16 cellular contexts compared by ENCODE assay signal in genomic region chr5:178527458-178528307, GRCh38.
DNase-seq lines count a peak whose midpoint lies in the region; ATAC-seq and TF ChIP-seq lines count a peak whose summit lies in the region.
"Had no signal": no experiment of that assay in that cellular context is flagged by ENCODE, and none has a peak within 500 bp of the region (broad histone marks: within the 10 kb centered on the region; RNA-seq: fewer than 3 reads in every experiment).

No MANE protein-coding gene starts in this region.

- peaks cover 23 to 34% of the 10 kb centered on the region in 2 experiments for H3K4me1 Mint-ChIP-seq in H9
- H3K4me1 Mint-ChIP-seq: CD4-positive, CD25-positive, alpha-beta regulatory T cell had no signal

- H3K27ac ChIP-seq in H9 (ENCODE audit: insufficient read length, low read depth, low read length) (no peak overlapping the region), heart right ventricle (peak overlapping the region; percentile 26 to 82 (median 72))
- H3K27ac ChIP-seq: KMS-11, right lobe of liver had no signal

- H3K27ac Mint-ChIP-seq in H9 = peak overlapping the region in 1 of 3 experiments; percentile 81; a peak in 2 of 7 replicates
- H3K27ac Mint-ChIP-seq: activated T-helper 2 cell treated with anti-CD3 and anti-CD28 coated beads, Interferon-gamma antibody, Interleukin-2, Interleukin-4, amounts not matched to agents 10 μg/mL and 5 μg/mL and 100 μg/mL, durations not matched to agents 14 hours and 24 hours and 36 hours; CD4-positive, CD25-positive, alpha-beta regulatory T cell; T-helper 2 cell treated with Interferon-gamma antibody and Interleukin-4, amounts not matched to agents 5 μg/mL and 100 μg/mL, for 36 hours had no signal

- H3K4me1 ChIP-seq in H9 (ENCODE audit: insufficient read depth, low read length) (no peaks in the 10 kb centered on the region), heart right ventricle (peaks cover 4 to 21% (median 15%) of the 10 kb centered on the region in 9 donors)
- H3K4me1 ChIP-seq: right lobe of liver had no signal

- H3K4ac ChIP-seq in H9 (ENCODE audit: low read depth, low read length) = no peak overlapping the region; the same call in 1 of the 2 replicates

- H3K23ac ChIP-seq in H9 (ENCODE audit: insufficient read length, low read depth, low read length) = no peak overlapping the region

- no peak overlapping the region for H3K4me3 Mint-ChIP-seq in H9
- H3K4me3 Mint-ChIP-seq: CD4-positive, CD25-positive, alpha-beta regulatory T cell; T-helper 2 cell treated with Interferon-gamma antibody and Interleukin-4, amounts not matched to agents 5 μg/mL and 100 μg/mL, for 36 hours had no signal

- no peak overlapping the region for H2AK5ac ChIP-seq in H9 (ENCODE audit: insufficient read length, low read length)

- in situ Hi-C loops in astrocyte of the spinal cord (cut with HindIII; ENCODE audit: low sequenced_read_pairs) = no loop called here
- in situ Hi-C loops in GM13977 (cut with MboI; ENCODE audit: low pct_unique_long_range_greater_than_20kb, low sequenced_read_pairs, unreplicated experiment) = no loop called here

- no peak overlapping the region for H2BK20ac ChIP-seq in H9 (ENCODE audit: low read depth, low read length, poor library complexity, severe bottlenecking)

- no peak overlapping the region for H3T11ph ChIP-seq in H9 (ENCODE audit: low read length)

- no peak overlapping the region for H3K9ac ChIP-seq in H9 (ENCODE audit: extremely low read depth, insufficient read length, low read length)
- H3K9ac ChIP-seq: KMS-11 had no signal

- no peak overlapping the region for H3K14ac ChIP-seq in H9 (ENCODE audit: insufficient read depth, low read length)

- no peak overlapping the region for H2BK12ac ChIP-seq in H9 (ENCODE audit: insufficient read length, low read depth, low read length)

- no peak overlapping the region for H2BK15ac ChIP-seq in H9 (ENCODE audit: low read depth, low read length)

- no peak overlapping the region for H2BK120ac ChIP-seq in H9 (ENCODE audit: low read depth, low read length, poor library complexity, severe bottlenecking)

- H3K27me3 Mint-ChIP-seq in H9 (ENCODE audit: low read depth) = no peaks in the 10 kb centered on the region; the same call in 1 of the 2 replicates
- H3K27me3 Mint-ChIP-seq: CD4-positive, CD25-positive, alpha-beta regulatory T cell had no signal

- H3K36me3 Mint-ChIP-seq in H9 (ENCODE audit: insufficient read depth in 1 of 3, low read depth in 3 of 3) = peaks cover 0 to 2% (median 0%) of the 10 kb centered on the region in 3 experiments; a peak in 2 of 7 replicates
- H3K36me3 Mint-ChIP-seq: CD4-positive, CD25-positive, alpha-beta regulatory T cell had no signal

- H3K4me2 ChIP-seq in H9 (ENCODE audit: insufficient read depth, insufficient read length, low read length) = no peak overlapping the region
- H3K4me2 ChIP-seq: KMS-11 had no signal

- intact Hi-C loops in heart right ventricle (cut with DNase I) (no loop called here), posterior vena cava (cut with DNase I) (no loop called here)

- no peak overlapping the region for H3K4me3 ChIP-seq in astrocyte of the spinal cord (ENCODE audit: low read depth, low read length)
- no peak overlapping the region for H3K4me3 ChIP-seq in heart right ventricle
- H3K4me3 ChIP-seq: mucosa of descending colon, right lobe of liver had no signal

- H3K27me3 ChIP-seq in H9 (ENCODE audit: insufficient read depth, low read length) = no peaks in the 10 kb centered on the region
- no peaks in the 10 kb centered on the region for H3K27me3 ChIP-seq in heart right ventricle
- H3K27me3 ChIP-seq: right lobe of liver had no signal

- H4K20me1 ChIP-seq in H9 (ENCODE audit: control insufficient read depth, insufficient read depth, insufficient read length) = peaks cover 2% of the 10 kb centered on the region

- no peaks in the 10 kb centered on the region for H3K36me3 ChIP-seq in heart right ventricle
- H3K36me3 ChIP-seq: right lobe of liver had no signal

- H3K79me1 ChIP-seq in H9 (ENCODE audit: insufficient read depth, low read depth, low read length, poor library complexity, severe bottlenecking) = no peaks in the 10 kb centered on the region

- WGBS in H9 (ENCODE audit: extremely low coverage, insufficient read length, low lambda C conversion rate) = 100% methylated on average over 1 of the region's 18 CpGs
- WGBS in heart right ventricle, 2 donors = 39 to 53% methylated on average over 18 of the region's 18 CpGs

- H3K79me2 ChIP-seq in H9 (ENCODE audit: insufficient read depth, low read length) = no peaks in the 10 kb centered on the region

- peak overlapping the region; percentile 30 for H3K18ac ChIP-seq in H9 (ENCODE audit: insufficient read length, low read depth, low read length)

- no peak for DNase-seq in H9
- DNase-seq in astrocyte of the spinal cord (ENCODE audit: low read depth, low spot score) = peak; percentile 12
- peak; percentile 45 to 67 for DNase-seq in heart right ventricle
- DNase-seq in posterior vena cava (ENCODE audit: low spot score) = peak; percentile 73
- DNase-seq in NCI-H1092 treated with DMSO at 0.1 percent for 48 hours (lab: John Stamatoyannopoulos, UW) = no peak
- no peak for DNase-seq in GM13977 (ENCODE audit: low spot score)
- DNase-seq: activated CD4-positive, alpha-beta T cell treated with anti-CD3 and anti-CD28 coated beads for 1 hour; CD4-positive, CD25-positive, alpha-beta regulatory T cell; mucosa of descending colon; NCI-H748 treated with DMSO at 0.1 percent for 48 hours had no signal

- TF ChIP-seq CTCF in H9 (conservative IDR thresholded peaks at IDR 0.05) (no peak), astrocyte of the spinal cord (IDR thresholded peaks at IDR 0.05; ENCODE audit: low read depth, low read length) (no peak), heart right ventricle (IDR thresholded peaks at IDR 0.05) (no peak), GM13977 (IDR thresholded peaks at IDR 0.05; ENCODE audit: extremely low read depth, insufficient read depth, missing control alignments) (no peak)

- no peak overlapping the region for H2AFZ ChIP-seq in H9 (ENCODE audit: low read length)

- no peaks in the 10 kb centered on the region for H3K9me3 ChIP-seq in H9 (ENCODE audit: control insufficient read depth, low read depth, low read length)
- H3K9me3 ChIP-seq in heart right ventricle = no peaks in the 10 kb centered on the region
- H3K9me3 ChIP-seq: mucosa of descending colon, right lobe of liver had no signal

- no peaks in the 10 kb centered on the region for H3K23me2 ChIP-seq in H9 (ENCODE audit: insufficient read length, low read depth, low read length, poor library complexity, severe bottlenecking)

- no peak overlapping the region for H2BK5ac ChIP-seq in H9 (ENCODE audit: insufficient read length, low read length)

- peaks cover 0 to 4% of the 10 kb centered on the region in 2 experiments; a peak in 2 of 5 replicates for H3K9me3 Mint-ChIP-seq in H9
- H3K9me3 Mint-ChIP-seq: activated T-helper 2 cell treated with anti-CD3 and anti-CD28 coated beads, Interferon-gamma antibody, Interleukin-2, Interleukin-4, amounts not matched to agents 10 μg/mL and 5 μg/mL and 100 μg/mL, durations not matched to agents 14 hours and 24 hours and 36 hours; T-helper 2 cell treated with Interferon-gamma antibody and Interleukin-4, amounts not matched to agents 5 μg/mL and 100 μg/mL, for 36 hours had no signal

- ATAC-seq in heart right ventricle (peak; percentile 54 to 97 (median 91)), GM21423 (IDR thresholded peaks at IDR 0.05; ENCODE audit: unreplicated experiment) (no peak), GM21529 (IDR thresholded peaks at IDR 0.05; ENCODE audit: unreplicated experiment) (no peak)
- ATAC-seq: mucosa of descending colon, right lobe of liver had no signal

- H4K5ac ChIP-seq in H9 (ENCODE audit: insufficient read length, low read depth, low read length) = no peak overlapping the region

- no peak overlapping the region for H4K91ac ChIP-seq in H9 (ENCODE audit: insufficient read length, low read depth, low read length)

- H3K56ac ChIP-seq in H9 (ENCODE audit: insufficient read length, low read depth, low read length) = no peak overlapping the region

- H4K8ac ChIP-seq in H9 (replicated peaks; ENCODE audit: insufficient read length, low read depth, low read length) = no peak overlapping the region

Comparison
In these comparisons a context has a peak if more than half of its experiments do, and no peak if none do; other contexts are left out.
1. DNase-seq: peak in astrocyte of the spinal cord (single experiment), heart right ventricle (2 of 2) and posterior vena cava (single experiment); none in H9 (single experiment), NCI-H1092 treated with DMSO at 0.1 percent for 48 hours (single experiment) and GM13977 (single experiment).
2. ATAC-seq: peak in heart right ventricle (8 of 8); none in GM21423 (single experiment) and GM21529 (single experiment).